18 cellular contexts compared by ENCODE assay signal in the genomic region with DNA sequence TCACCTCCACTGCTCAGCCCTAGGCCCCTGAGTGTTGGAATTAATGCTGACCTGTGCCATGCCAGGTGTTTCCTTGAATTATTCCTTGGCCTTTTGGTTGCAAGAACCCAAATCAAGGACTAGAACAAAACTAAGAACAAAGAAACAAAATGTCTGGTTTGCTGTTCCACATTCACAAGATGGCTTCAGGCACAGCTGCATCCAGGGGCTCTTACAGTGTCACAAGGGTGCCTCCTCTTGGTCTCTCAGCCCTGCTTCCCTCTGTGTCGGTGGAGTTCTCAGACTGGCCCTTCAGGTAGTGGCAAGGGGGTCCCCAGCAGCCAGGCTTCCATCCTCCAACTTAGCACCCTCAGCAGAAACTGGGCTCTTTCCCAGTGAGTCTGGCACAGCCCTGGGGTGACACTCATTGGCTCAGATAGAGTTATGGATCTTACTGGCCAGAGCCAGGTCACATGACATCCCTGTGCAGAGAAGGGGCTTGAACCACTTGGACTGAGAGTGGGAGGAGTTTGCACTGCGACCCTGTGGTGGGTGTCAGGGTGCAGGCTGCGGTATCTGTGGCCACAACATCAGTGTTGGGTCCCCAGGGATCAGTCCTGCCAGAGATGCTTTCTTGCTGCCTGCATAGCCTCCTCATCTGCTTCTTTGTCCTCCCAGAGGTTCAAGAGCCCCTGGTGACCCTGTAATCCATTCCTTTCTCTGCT.
A peak's percentile ranks its signal among the peaks of the same experiment; 100 is the strongest.
DNase-seq lines count a peak whose midpoint lies in the region; ATAC-seq, FAIRE-seq and TF ChIP-seq lines count a peak whose summit lies in the region.
"Had no signal": no experiment of that assay in that cellular context is flagged by ENCODE, and none has a peak within 500 bp of the region (broad histone marks: within the 10 kb centered on the region; RNA-seq: fewer than 3 reads in every experiment).

No MANE protein-coding gene starts in this region.

- in situ Hi-C loops in K562 (cut with MboI) = loop anchor here (5.0 kb wide), 1 partner anchor 384 kb away; no protein-coding TSS in a partner anchor

- no peak overlapping the region for H2AFZ ChIP-seq in PC-9
- no peak overlapping the region for H2AFZ ChIP-seq in K562 (ENCODE audit: low read depth, low read length)

- TF ChIP-seq EP300 in K562 (IDR thresholded peaks at IDR 0.05; ENCODE audit: low read length) = no peak

- H3K36me3 ChIP-seq in BLaER1 (no peaks in the 10 kb centered on the region), PC-9 (ENCODE audit: low read depth) (no peaks in the 10 kb centered on the region), K562 (ENCODE audit: control insufficient read depth, insufficient read depth, low read length) (no peaks in the 10 kb centered on the region)
- no peaks in the 10 kb centered on the region for H3K36me3 ChIP-seq in BLaER1 treated with 17β-estradiol and CSF1 and Interleukin-3, amounts not matched to agents 10 nM and 100 nM
- H3K36me3 ChIP-seq: BE2C, HAP-1 had no signal

- no peak overlapping the region for H3K4me3 ChIP-seq in BLaER1
- H3K4me3 ChIP-seq in BLaER1 treated with 17β-estradiol and CSF1 and Interleukin-3, amounts not matched to agents 10 nM and 100 nM = no peak overlapping the region
- no peak overlapping the region for H3K4me3 ChIP-seq in PC-9
- H3K4me3 ChIP-seq in K562 = no peak overlapping the region
- H3K4me3 ChIP-seq: A549, HAP-1 had no signal

- TF ChIP-seq POLR2A in K562 (conservative IDR thresholded peaks at IDR 0.05) (no peak), GM12892 (IDR thresholded peaks at IDR 0.05; ENCODE audit: low read depth, low read length) (no peak)

- POLR2A ChIA-PET in PC-9 (lab: Charles Lee; ENCODE audit: unreplicated experiment) (no interaction called here), K562 (lab: Yijun Ruan, JAX) (interaction anchor here (0.7 kb wide), 1 partner anchor 10 kb away, joined by 3 read pairs; no protein-coding TSS in a partner anchor)

- TF ChIP-seq CTCF in PC-9 (conservative IDR thresholded peaks at IDR 0.05) (no peak), K562 (IDR thresholded peaks at IDR 0.05 in 2 of 3, conservative IDR thresholded peaks at IDR 0.05 in 1 of 3; ENCODE audit: insufficient read depth in 2 of 3, low read depth in 1 of 3, low read length in 3 of 3) (no peak)

- H3K27me3 ChIP-seq in BLaER1 (no peaks in the 10 kb centered on the region; the same call in 1 of the 2 replicates), PC-9 (ENCODE audit: insufficient read depth, low read depth) (no peaks in the 10 kb centered on the region), K562 (ENCODE audit: control insufficient read depth in 2 of 2, insufficient read depth in 2 of 2, low read length in 2 of 2) (peaks cover 4 to 10% of the 10 kb centered on the region in 2 experiments; a peak in 3 of 5 replicates)
- no peaks in the 10 kb centered on the region for H3K27me3 ChIP-seq in BLaER1 treated with 17β-estradiol and CSF1 and Interleukin-3, amounts not matched to agents 10 nM and 100 nM
- H3K27me3 ChIP-seq: BE2C had no signal

- intact Hi-C loops in PC-9 (cut with micrococcal nuclease; ENCODE audit: unreplicated experiment) (loop anchor here (5.0 kb wide), 1 partner anchor 241 kb away; no protein-coding TSS in a partner anchor), K562 (cut with micrococcal nuclease) (no loop called here)

- H3F3A ChIP-seq in PC-9 (ENCODE audit: insufficient read depth, low read depth) = peaks cover 32% of the 10 kb centered on the region

- H3K4me2 ChIP-seq in BLaER1 (peak overlapping the region; percentile 52), PC-9 (peak overlapping the region; percentile 38), K562 (ENCODE audit: insufficient read depth, low read length) (no peak overlapping the region)
- H3K4me2 ChIP-seq in BLaER1 treated with 17β-estradiol and CSF1 and Interleukin-3, amounts not matched to agents 10 nM and 100 nM = peak overlapping the region in 10 of 11 experiments; percentile 2 to 72 (median 59); a peak in 18 of 22 replicates
- H3K4me2 ChIP-seq: A549 had no signal

- H4K20me1 ChIP-seq in BLaER1 = no peaks in the 10 kb centered on the region
- no peaks in the 10 kb centered on the region for H4K20me1 ChIP-seq in BLaER1 treated with 17β-estradiol and CSF1 and Interleukin-3, amounts not matched to agents 10 nM and 100 nM
- no peaks in the 10 kb centered on the region for H4K20me1 ChIP-seq in PC-9 (ENCODE audit: insufficient read depth)
- H4K20me1 ChIP-seq in K562 (replicated peaks; ENCODE audit: control insufficient read depth, insufficient read depth, low read length) = peaks cover 5% of the 10 kb centered on the region; the same call in 1 of the 2 replicates

- H3K9me1 ChIP-seq in K562 (ENCODE audit: control insufficient read depth, insufficient read depth, low read length) = no peaks in the 10 kb centered on the region

- H3K9ac ChIP-seq in BLaER1 = no peak overlapping the region
- no peak overlapping the region for H3K9ac ChIP-seq in BLaER1 treated with 17β-estradiol and CSF1 and Interleukin-3, amounts not matched to agents 10 nM and 100 nM
- H3K9ac ChIP-seq in K562 (ENCODE audit: insufficient read depth in 1 of 2, low read depth in 2 of 2, low read length in 2 of 2) = no peak overlapping the region

- ATAC-seq in K562 = no peak

- peaks cover 40% of the 10 kb centered on the region for H3K4me1 ChIP-seq in BLaER1
- H3K4me1 ChIP-seq in BLaER1 treated with 17β-estradiol and CSF1 and Interleukin-3, amounts not matched to agents 10 nM and 100 nM = peaks cover 0 to 44% (median 40%) of the 10 kb centered on the region in 10 experiments; a peak in 18 of 20 replicates
- peaks cover 62% of the 10 kb centered on the region for H3K4me1 ChIP-seq in PC-9 (replicated peaks; ENCODE audit: insufficient read depth)
- H3K4me1 ChIP-seq in K562 (replicated peaks in 1 of 2; ENCODE audit: control insufficient read depth in 2 of 2, insufficient read depth in 2 of 2, low read length in 2 of 2) = no peaks in the 10 kb centered on the region
- H3K4me1 ChIP-seq: A549, BE2C, HAP-1 had no signal

- WGBS in K562 (ENCODE audit: insufficient coverage, low coverage, missing lambda C conversion rate) = 0% methylated on average over 3 of the region's 3 CpGs

- H3K9me3 ChIP-seq in BLaER1 (no peaks in the 10 kb centered on the region), PC-9 (ENCODE audit: insufficient read depth, low read depth) (no peaks in the 10 kb centered on the region), K562 (replicated peaks; ENCODE audit: control insufficient read depth, insufficient read depth, low read depth, low read length) (no peaks in the 10 kb centered on the region)
- H3K9me3 ChIP-seq in BLaER1 treated with 17β-estradiol and CSF1 and Interleukin-3, amounts not matched to agents 10 nM and 100 nM (replicated peaks in 1 of 11) = no peaks in the 10 kb centered on the region
- H3K9me3 ChIP-seq: A549, BE2C, HAP-1 had no signal

- H3K27ac ChIP-seq in BLaER1 (no peak overlapping the region), PC-9 (peak overlapping the region; percentile 92), K562 (ENCODE audit: extremely low read depth, low read depth, low read length) (no peak overlapping the region)
- no peak overlapping the region for H3K27ac ChIP-seq in BLaER1 treated with 17β-estradiol and CSF1 and Interleukin-3, amounts not matched to agents 10 nM and 100 nM
- H3K27ac ChIP-seq: A549, HL-60 had no signal

- TF ChIP-seq RAD21 in K562 (CRISPR knock-in tag; conservative IDR thresholded peaks at IDR 0.05 in 1 of 2, IDR thresholded peaks at IDR 0.05 in 1 of 2) = no peak

- CTCF ChIA-PET in PC-9 (lab: Charles Lee) = no interaction called here
- CTCF ChIA-PET in K562 (lab: Yijun Ruan, JAX; ENCODE audit: low intra/inter-chr PET ratio) = no interaction called here

- FAIRE-seq in K562 (lab: Jason Lieb, UNC) (no peak), GM12892 (lab: Jason Lieb, UNC) (no peak), GM19239 (lab: Jason Lieb, UNC) (no peak)
- FAIRE-seq: A549, GM12891, H1 had no signal

- no peaks in the 10 kb centered on the region for H3K79me2 ChIP-seq in PC-9 (ENCODE audit: low read depth)
- no peaks in the 10 kb centered on the region for H3K79me2 ChIP-seq in K562 (ENCODE audit: control insufficient read depth, insufficient read depth, low read length)

- no peak for DNase-seq in PC-9
- DNase-seq in K562 (ENCODE audit: extremely low read depth in 1 of 4, low spot score in 3 of 4) = no peak
- DNase-seq in activated T-cell treated with anti-CD3 and anti-CD28 coated beads, Interleukin-2, amount 50 U/mL, for 1 hour = no peak
- no peak for DNase-seq in activated gamma-delta T cell (lab: John Stamatoyannopoulos, UW)
- no peak for DNase-seq in GM12892 (ENCODE audit: insufficient read length)
- DNase-seq in GM19239 (ENCODE audit: insufficient read length, low spot score) = no peak
- DNase-seq: BE2C; CD4-positive, CD25-positive, alpha-beta regulatory T cell; DMS53; HFFc6; KBM-7 had no signal

- no peaks in the 10 kb centered on the region for H3K9me2 ChIP-seq in PC-9 (ENCODE audit: insufficient read depth)

- BruUV-seq in PC-9 (replicated peaks; lab: Mats Ljungman, UMichigan) = no TSS peak
- no TSS peak for BruUV-seq in K562 (replicated peaks; lab: Mats Ljungman, UMichigan)

TF ChIP-seq in K562, 482 proteins besides CTCF, POLR2A, EP300 and RAD21:
- TF ChIP-seq KLF13 (tag; IDR thresholded peaks at IDR 0.05; ENCODE audit: borderline replicate concordance, low read depth) = no peak
- TF ChIP-seq, protein P1, sequence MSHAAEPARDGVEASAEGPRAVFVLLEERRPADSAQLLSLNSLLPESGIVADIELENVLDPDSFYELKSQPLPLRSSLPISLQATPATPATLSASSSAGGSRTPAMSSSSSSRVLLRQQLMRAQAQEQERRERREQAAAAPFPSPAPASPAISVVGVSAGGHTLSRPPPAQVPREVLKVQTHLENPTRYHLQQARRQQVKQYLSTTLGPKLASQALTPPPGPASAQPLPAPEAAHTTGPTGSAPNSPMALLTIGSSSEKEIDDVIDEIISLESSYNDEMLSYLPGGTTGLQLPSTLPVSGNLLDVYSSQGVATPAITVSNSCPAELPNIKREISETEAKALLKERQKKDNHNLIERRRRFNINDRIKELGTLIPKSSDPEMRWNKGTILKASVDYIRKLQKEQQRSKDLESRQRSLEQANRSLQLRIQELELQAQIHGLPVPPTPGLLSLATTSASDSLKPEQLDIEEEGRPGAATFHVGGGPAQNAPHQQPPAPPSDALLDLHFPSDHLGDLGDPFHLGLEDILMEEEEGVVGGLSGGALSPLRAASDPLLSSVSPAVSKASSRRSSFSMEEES (CRISPR knock-in tag; IDR thresholded peaks at IDR 0.05) = peak; percentile 73
